Comparison of ENCODE assay signal across 22 cellular contexts in genomic region chr6:119517428-119517827, GRCh38.
DNase-seq lines count a peak whose midpoint lies in the region; ATAC-seq and TF ChIP-seq lines count a peak whose summit lies in the region.
"Had no signal": no experiment of that assay in that cellular context is flagged by ENCODE, and none has a peak within 500 bp of the region (broad histone marks: within the 10 kb centered on the region; RNA-seq: fewer than 3 reads in every experiment).

No MANE protein-coding gene starts in this region.

- POLR2A ChIA-PET in activated CD4-positive, alpha-beta memory T cell treated with anti-CD3 and anti-CD28 coated beads for 36 hours (lab: Charles Lee): no interaction called here

- H3K4me1 Mint-ChIP-seq in activated CD4-positive, alpha-beta memory T cell treated with anti-CD3 and anti-CD28 coated beads for 36 hours (ENCODE audit: low read depth): no peaks in the 10 kb centered on the region
- no peaks in the 10 kb centered on the region for H3K4me1 Mint-ChIP-seq in T-helper 2 cell treated with Interferon-gamma antibody and Interleukin-4, amounts not matched to agents 5 μg/mL and 100 μg/mL, for 36 hours (ENCODE audit: low read depth)
- H3K4me1 Mint-ChIP-seq in activated T-helper 17 cell treated with anti-CD3 and anti-CD28 coated beads, Interleukin-2, amount 50 U/mL, for 72 hours: no peaks in the 10 kb centered on the region
- H3K4me1 Mint-ChIP-seq in chondrocyte (ENCODE audit: low read depth): no peaks in the 10 kb centered on the region
- H3K4me1 Mint-ChIP-seq: neural crest cell, T-helper 17 cell had no signal

- no peak overlapping the region for H3K27ac Mint-ChIP-seq in activated CD4-positive, alpha-beta memory T cell treated with anti-CD3 and anti-CD28 coated beads for 36 hours
- H3K27ac Mint-ChIP-seq in T-helper 2 cell treated with Interferon-gamma antibody and Interleukin-4, amounts not matched to agents 5 μg/mL and 100 μg/mL, for 36 hours: no peak overlapping the region
- H3K27ac Mint-ChIP-seq in activated T-helper 17 cell treated with anti-CD3 and anti-CD28 coated beads, Interleukin-2, amount 50 U/mL, for 72 hours: no peak overlapping the region
- H3K27ac Mint-ChIP-seq in chondrocyte (ENCODE audit: unreplicated experiment): no peak overlapping the region
- H3K27ac Mint-ChIP-seq: T-helper 17 cell had no signal

- intact Hi-C loops in activated CD4-positive, alpha-beta memory T cell treated with anti-CD3 and anti-CD28 coated beads for 36 hours (cut with micrococcal nuclease): no loop called here

- H3K4me3 Mint-ChIP-seq in activated CD4-positive, alpha-beta memory T cell treated with anti-CD3 and anti-CD28 coated beads for 36 hours: no peak overlapping the region
- H3K4me3 Mint-ChIP-seq in T-helper 2 cell treated with Interferon-gamma antibody and Interleukin-4, amounts not matched to agents 5 μg/mL and 100 μg/mL, for 36 hours: no peak overlapping the region
- no peak overlapping the region for H3K4me3 Mint-ChIP-seq in activated T-helper 17 cell treated with anti-CD3 and anti-CD28 coated beads, Interleukin-2, amount 50 U/mL, for 72 hours
- no peak overlapping the region for H3K4me3 Mint-ChIP-seq in chondrocyte (ENCODE audit: unreplicated experiment)
- H3K4me3 Mint-ChIP-seq: neural crest cell, T-helper 17 cell had no signal

- peaks cover 6% of the 10 kb centered on the region for H3K27me3 Mint-ChIP-seq in activated CD4-positive, alpha-beta memory T cell treated with anti-CD3 and anti-CD28 coated beads for 36 hours
- H3K27me3 Mint-ChIP-seq in T-helper 2 cell treated with Interferon-gamma antibody and Interleukin-4, amounts not matched to agents 5 μg/mL and 100 μg/mL, for 36 hours (ENCODE audit: low read depth): peaks cover 40% of the 10 kb centered on the region
- H3K27me3 Mint-ChIP-seq in activated T-helper 17 cell treated with anti-CD3 and anti-CD28 coated beads, Interleukin-2, amount 50 U/mL, for 72 hours: peaks cover 3% of the 10 kb centered on the region
- peaks cover 46% of the 10 kb centered on the region for H3K27me3 Mint-ChIP-seq in chondrocyte (ENCODE audit: low read depth)

- CTCF ChIA-PET in activated CD4-positive, alpha-beta memory T cell treated with anti-CD3 and anti-CD28 coated beads for 36 hours (lab: Charles Lee): no interaction called here

- no peaks in the 10 kb centered on the region for H3K36me3 Mint-ChIP-seq in activated CD4-positive, alpha-beta memory T cell treated with anti-CD3 and anti-CD28 coated beads for 36 hours
- no peaks in the 10 kb centered on the region for H3K36me3 Mint-ChIP-seq in T-helper 2 cell treated with Interferon-gamma antibody and Interleukin-4, amounts not matched to agents 5 μg/mL and 100 μg/mL, for 36 hours (ENCODE audit: low read depth)
- no peaks in the 10 kb centered on the region for H3K36me3 Mint-ChIP-seq in activated T-helper 17 cell treated with anti-CD3 and anti-CD28 coated beads, Interleukin-2, amount 50 U/mL, for 72 hours (ENCODE audit: low read depth)
- H3K36me3 Mint-ChIP-seq in chondrocyte (ENCODE audit: low read depth): no peaks in the 10 kb centered on the region

- no peaks in the 10 kb centered on the region for H3K9me3 Mint-ChIP-seq in activated CD4-positive, alpha-beta memory T cell treated with anti-CD3 and anti-CD28 coated beads for 36 hours
- H3K9me3 Mint-ChIP-seq in T-helper 2 cell treated with Interferon-gamma antibody and Interleukin-4, amounts not matched to agents 5 μg/mL and 100 μg/mL, for 36 hours: no peaks in the 10 kb centered on the region
- H3K9me3 Mint-ChIP-seq in activated T-helper 17 cell treated with anti-CD3 and anti-CD28 coated beads, Interleukin-2, amount 50 U/mL, for 72 hours: no peaks in the 10 kb centered on the region
- no peaks in the 10 kb centered on the region for H3K9me3 Mint-ChIP-seq in chondrocyte (ENCODE audit: low read depth)
- H3K9me3 Mint-ChIP-seq: neural crest cell had no signal

- H3K4me3 ChIP-seq in AG10803 (ENCODE audit: low read length): no peak overlapping the region
- H3K4me3 ChIP-seq: adrenal gland, PC-9, SJSA1, upper lobe of right lung had no signal

- DNase-seq in AG10803 (ENCODE audit: low read depth) (peak; percentile 9), fibroblast of gingiva (ENCODE audit: low read depth) (peak; percentile 8), chondrocyte (ENCODE audit: low spot score) (no peak)
- DNase-seq in activated CD4-positive, alpha-beta memory T cell treated with anti-CD3 and anti-CD28 coated beads for 36 hours: no peak
- no peak for DNase-seq in T-helper 2 cell treated with Interferon-gamma antibody and Interleukin-4, amounts not matched to agents 5 μg/mL and 100 μg/mL, for 36 hours (ENCODE audit: low spot score)
- DNase-seq: ACHN; activated gamma-delta T cell treated with Interleukin-2 at 50 U/mL for 16 hours; adrenal gland; caudate nucleus; NCI-H1105; NCI-H526; PC-9; stimulated activated CD4-positive, alpha-beta T cell treated with anti-CD3 and anti-CD28 coated beads, Interleukin-4, amount 100 ng/mL, for 24 hours; T-helper 17 cell; upper lobe of right lung; WERI-Rb-1 had no signal

- peak; percentile 58 for ATAC-seq in GM19395 (IDR thresholded peaks at IDR 0.05; ENCODE audit: unreplicated experiment)
- ATAC-seq in HG03039 (IDR thresholded peaks at IDR 0.05; ENCODE audit: unreplicated experiment): peak; percentile 70
- ATAC-seq in activated T-helper 17 cell treated with anti-CD3 and anti-CD28 coated beads, Interleukin-2, amount 50 U/mL, for 72 hours (replicated peaks): no peak
- ATAC-seq: left lobe of liver, T-helper 17 cell, upper lobe of right lung had no signal

- TF ChIP-seq CTCF in AG10803 (conservative IDR thresholded peaks at IDR 0.05; ENCODE audit: low read length) (no peak), chondrocyte (IDR thresholded peaks at IDR 0.05) (no peak)

Comparison
In these comparisons a context has a peak if more than half of its experiments do, and no peak if none do; other contexts are left out.
1. DNase-seq: peak in AG10803 (single experiment) and fibroblast of gingiva (single experiment); none in activated CD4-positive, alpha-beta memory T cell treated with anti-CD3 and anti-CD28 coated beads for 36 hours (single experiment), T-helper 2 cell treated with Interferon-gamma antibody and Interleukin-4, amounts not matched to agents 5 μg/mL and 100 μg/mL, for 36 hours (single experiment) and chondrocyte (single experiment).